ENCODE assay signal across 14 cellular contexts in the genomic region with DNA sequence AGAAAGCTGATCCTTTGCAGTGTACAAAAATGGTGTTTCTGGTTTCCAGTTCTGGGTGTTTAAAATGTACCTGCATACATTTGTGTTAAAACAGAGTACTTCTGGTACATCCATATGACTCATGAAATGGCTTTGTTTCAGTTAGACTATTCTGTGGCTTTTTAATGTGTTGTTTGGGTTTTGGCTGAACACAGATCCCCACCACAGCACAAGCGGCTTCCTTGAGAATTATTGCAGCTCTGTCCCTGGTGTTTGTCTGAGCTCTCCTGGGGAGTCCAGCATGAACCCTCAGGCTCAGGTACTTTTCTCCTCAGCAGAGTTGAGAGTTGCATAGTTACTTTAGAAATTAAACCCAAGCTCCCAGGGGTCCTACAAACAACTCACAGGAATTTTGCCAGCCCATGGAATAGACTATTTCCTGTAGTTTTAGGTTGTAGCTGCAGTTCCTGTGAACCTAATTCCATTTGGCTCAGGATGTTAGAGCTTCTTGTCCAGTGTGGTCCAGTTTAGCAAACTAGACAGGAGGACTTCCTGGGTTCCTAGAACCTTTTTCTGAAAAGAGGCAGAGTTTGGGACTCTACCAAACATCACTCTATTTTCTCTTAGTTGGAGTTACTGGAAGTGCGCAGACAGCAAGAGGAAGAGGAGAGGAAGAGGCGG.
DNase-seq lines count a peak whose midpoint lies in the region; ATAC-seq, FAIRE-seq and TF ChIP-seq lines count a peak whose summit lies in the region.
"Had no signal": no experiment of that assay in that cellular context is flagged by ENCODE, and none has a peak within 500 bp of the region (broad histone marks: within the 10 kb centered on the region; RNA-seq: fewer than 3 reads in every experiment).

No MANE protein-coding gene starts in this region.

- H3K27ac Mint-ChIP-seq in endothelial cell (ENCODE audit: unreplicated experiment), result peak overlapping the region; percentile 92
- H3K27ac Mint-ChIP-seq: GM23338 had no signal

- no peak for TF ChIP-seq CTCF in endothelial cell (IDR thresholded peaks at IDR 0.05; ENCODE audit: unreplicated experiment)
- TF ChIP-seq CTCF in psoas muscle (IDR thresholded peaks at IDR 0.05), result no peak
- TF ChIP-seq CTCF in ovary (IDR thresholded peaks at IDR 0.05), result no peak

- H3K27me3 ChIP-seq in psoas muscle (ENCODE audit: insufficient read depth in 3 of 3, low read length in 2 of 3), result no peaks in the 10 kb centered on the region
- H3K27me3 ChIP-seq in small intestine (ENCODE audit: control insufficient read depth in 2 of 2, insufficient read depth in 2 of 2, low read length in 2 of 2), result no peaks in the 10 kb centered on the region
- H3K27me3 ChIP-seq in ovary, result no peaks in the 10 kb centered on the region
- H3K27me3 ChIP-seq: MG63, upper lobe of right lung had no signal

- H3K9me3 Mint-ChIP-seq in endothelial cell (ENCODE audit: unreplicated experiment), result no peaks in the 10 kb centered on the region
- H3K9me3 Mint-ChIP-seq: GM23338; natural killer cell treated with Interleukin-12 subunit alpha and Interleukin-12 subunit beta and Interleukin-15 and Interleukin-18, amount 100 ng/mL, for 72 hours had no signal

- H3K4me3 ChIP-seq in psoas muscle (no peak overlapping the region), small intestine (ENCODE audit: low read depth in 1 of 2, low read length in 2 of 2) (no peak overlapping the region), ovary (no peak overlapping the region)
- H3K4me3 ChIP-seq: GM23338, MG63, upper lobe of right lung had no signal

- DNase-seq in EH (ENCODE audit: low read depth) (peak; percentile 60), MV-4-11 (lab: John Stamatoyannopoulos, UW) (peak; percentile 62), endothelial cell (ENCODE audit: low spot score) (no peak), psoas muscle (no peak), small intestine (no peak), ovary (no peak)
- DNase-seq: EL; MG63; NCI-H748 treated with DMSO at 0.1 percent for 48 hours; stimulated activated CD4-positive, alpha-beta T cell treated with anti-CD3 and anti-CD28 coated beads, Interleukin-2, amount 100 ng/mL, for 48 hours; upper lobe of right lung had no signal

- TF ChIP-seq POLR2A in ovary (IDR thresholded peaks at IDR 0.05), result no peak

- peaks cover 54% of the 10 kb centered on the region for H3K27me3 Mint-ChIP-seq in endothelial cell (ENCODE audit: unreplicated experiment)
- H3K27me3 Mint-ChIP-seq: natural killer cell treated with Interleukin-12 subunit alpha and Interleukin-12 subunit beta and Interleukin-15 and Interleukin-18, amount 100 ng/mL, for 72 hours had no signal

- peaks cover 93% of the 10 kb centered on the region for H3K36me3 Mint-ChIP-seq in endothelial cell (ENCODE audit: low read depth, unreplicated experiment)

- WGBS in psoas muscle, 3 donors, result 65 to 78% (median 73%) methylated on average over 3 of the region's 3 CpGs
- 82 to 93% (median 85%) methylated on average over 3 of the region's 3 CpGs for WGBS in small intestine, 3 donors
- WGBS in ovary, 3 donors, result 67 to 85% (median 77%) methylated on average over 3 of the region's 3 CpGs

- no peaks in the 10 kb centered on the region for H3K9me3 ChIP-seq in psoas muscle
- H3K9me3 ChIP-seq in small intestine (ENCODE audit: control insufficient read depth, low read depth), result no peaks in the 10 kb centered on the region
- H3K9me3 ChIP-seq in ovary, result no peaks in the 10 kb centered on the region
- H3K9me3 ChIP-seq: MG63, upper lobe of right lung had no signal

- intact Hi-C loops in psoas muscle (cut with DNase I), result loop anchor here in 1 of 2 donors (5.0 kb wide), 3 partner anchors 44 to 354 kb away; no protein-coding TSS in a partner anchor
- intact Hi-C loops in ovary (cut with DNase I), result no loop called here

- peak overlapping the region; percentile 42 for H3K4me3 Mint-ChIP-seq in endothelial cell (ENCODE audit: unreplicated experiment)
- H3K4me3 Mint-ChIP-seq: GM23338; natural killer cell treated with Interleukin-12 subunit alpha and Interleukin-12 subunit beta and Interleukin-15 and Interleukin-18, amount 100 ng/mL, for 72 hours had no signal

- peaks cover 11 to 100% of the 10 kb centered on the region in 2 donors for H3K36me3 ChIP-seq in psoas muscle (ENCODE audit: insufficient read depth in 1 of 2, low read depth in 1 of 2)
- peaks cover 27 to 49% of the 10 kb centered on the region in 2 donors for H3K36me3 ChIP-seq in small intestine (ENCODE audit: control insufficient read depth in 2 of 2, insufficient read depth in 2 of 2, low read length in 2 of 2)
- H3K36me3 ChIP-seq in ovary, result no peaks in the 10 kb centered on the region

- TF ChIP-seq EP300 in ovary (IDR thresholded peaks at IDR 0.05), result no peak

- no peak for FAIRE-seq in small intestine (lab: Jason Lieb, UNC)

- H3K4me1 ChIP-seq in psoas muscle, result no peaks in the 10 kb centered on the region
- H3K4me1 ChIP-seq in small intestine (ENCODE audit: control insufficient read depth in 2 of 2, insufficient read depth in 1 of 2, low read depth in 1 of 2, low read length in 1 of 2), result no peaks in the 10 kb centered on the region
- H3K4me1 ChIP-seq in ovary (ENCODE audit: insufficient read depth), result no peaks in the 10 kb centered on the region
- H3K4me1 ChIP-seq: upper lobe of right lung had no signal

- peaks cover 42% of the 10 kb centered on the region for H3K4me1 Mint-ChIP-seq in endothelial cell (ENCODE audit: unreplicated experiment)
- H3K4me1 Mint-ChIP-seq: GM23338 had no signal

- ATAC-seq in psoas muscle (no peak), GM21423 (IDR thresholded peaks at IDR 0.05; ENCODE audit: unreplicated experiment) (no peak)
- ATAC-seq: upper lobe of right lung had no signal

- H3K27ac ChIP-seq in psoas muscle, result peak overlapping the region; percentile 17
- peak overlapping the region in 1 of 2 donors; percentile 42 for H3K27ac ChIP-seq in small intestine (ENCODE audit: low read depth in 1 of 2, low read length in 1 of 2)
- H3K27ac ChIP-seq in ovary, result no peak overlapping the region
- H3K27ac ChIP-seq: upper lobe of right lung had no signal

Comparison
In these comparisons a context has a peak if more than half of its experiments do, and no peak if none do; other contexts are left out.
1. DNase-seq: peak in EH (single experiment) and MV-4-11 (single experiment); none in endothelial cell (single experiment), psoas muscle (0 of 2), small intestine (single experiment) and ovary (0 of 5).